10 cellular contexts compared by ENCODE assay signal in genomic region chr6:36075656-36076055, GRCh38. TPM values are rescaled to one million over a fixed set of nuclear protein-coding genes. Genes with fewer than 3 reads are reported as not detected.
DNase-seq lines count a peak whose midpoint lies in the region; ATAC-seq and TF ChIP-seq lines count a peak whose summit lies in the region.
"Had no signal": no experiment of that assay in that cellular context is flagged by ENCODE, and none has a peak within 500 bp of the region (broad histone marks: within the 10 kb centered on the region; RNA-seq: fewer than 3 reads in every experiment).

No MANE protein-coding gene starts in this region.

- peaks cover 0 to 2% (median 0%) of the 10 kb centered on the region in 7 donors for H3K9me3 Mint-ChIP-seq in CD4-positive, CD25-positive, alpha-beta regulatory T cell
- H3K9me3 Mint-ChIP-seq in activated T-helper 17 cell treated with anti-CD3 and anti-CD28 coated beads, Interleukin-2, amount 50 U/mL, for 72 hours, result no peaks in the 10 kb centered on the region

- no peaks in the 10 kb centered on the region for H3K27me3 ChIP-seq in CD4-positive, CD25-positive, alpha-beta regulatory T cell (ENCODE audit: control insufficient read depth, insufficient read depth, low read length)

- peaks cover 12 to 42% (median 20%) of the 10 kb centered on the region in 4 donors for H3K4me1 Mint-ChIP-seq in CD4-positive, CD25-positive, alpha-beta regulatory T cell
- peaks cover 12% of the 10 kb centered on the region for H3K4me1 Mint-ChIP-seq in activated T-helper 17 cell treated with anti-CD3 and anti-CD28 coated beads, Interleukin-2, amount 50 U/mL, for 72 hours

- peaks cover 55% of the 10 kb centered on the region for H3K36me3 ChIP-seq in CD4-positive, CD25-positive, alpha-beta regulatory T cell (ENCODE audit: control insufficient read depth, insufficient read depth, low read length)

- H3K36me3 Mint-ChIP-seq in CD4-positive, CD25-positive, alpha-beta regulatory T cell, result peaks cover 24% of the 10 kb centered on the region
- peaks cover 79% of the 10 kb centered on the region for H3K36me3 Mint-ChIP-seq in activated T-helper 17 cell treated with anti-CD3 and anti-CD28 coated beads, Interleukin-2, amount 50 U/mL, for 72 hours (ENCODE audit: low read depth)

- no peaks in the 10 kb centered on the region for H3K4me1 ChIP-seq in CD4-positive, CD25-positive, alpha-beta regulatory T cell (ENCODE audit: control insufficient read depth, insufficient read depth, low read length, poor library complexity, severe bottlenecking)

- no peaks in the 10 kb centered on the region for H3K27me3 Mint-ChIP-seq in CD4-positive, CD25-positive, alpha-beta regulatory T cell
- H3K27me3 Mint-ChIP-seq in activated T-helper 17 cell treated with anti-CD3 and anti-CD28 coated beads, Interleukin-2, amount 50 U/mL, for 72 hours, result no peaks in the 10 kb centered on the region

- no peaks in the 10 kb centered on the region for H3K9me3 ChIP-seq in CD4-positive, CD25-positive, alpha-beta regulatory T cell (ENCODE audit: control insufficient read depth in 2 of 2, low read length in 2 of 2)

- peak; percentile 40; the same call in 1 of the 2 replicates for TF ChIP-seq CTCF in GM12874 (IDR thresholded peaks at IDR 0.05; ENCODE audit: insufficient read depth, low read depth, low read length)

- H3K27ac ChIP-seq in CD4-positive, CD25-positive, alpha-beta regulatory T cell (ENCODE audit: insufficient read depth, low read length, poor library complexity, severe bottlenecking), result no peak overlapping the region

- peak in 2 of 3 donors; percentile 17 to 40 for DNase-seq in CD4-positive, CD25-positive, alpha-beta regulatory T cell
- DNase-seq in left lobe of liver (ENCODE audit: low spot score), result peak; percentile 80
- DNase-seq in stimulated activated CD4-positive, alpha-beta T cell treated with anti-CD3 and anti-CD28 coated beads, Interleukin-4, amount 100 ng/mL, for 24 hours, result no peak
- DNase-seq in NCI-H1694 (lab: John Stamatoyannopoulos, UW), result no peak
- no peak for DNase-seq in DMS153 (lab: John Stamatoyannopoulos, UW)
- no peak for DNase-seq in amygdala (lab: John Stamatoyannopoulos, UW)
- DNase-seq: amniotic stem cell, NCI-H748 treated with DMSO at 0.1 percent for 48 hours had no signal

- no peak overlapping the region for H3K4me3 ChIP-seq in CD4-positive, CD25-positive, alpha-beta regulatory T cell (ENCODE audit: low read depth, low read length)

- no peak overlapping the region for H3K4me3 Mint-ChIP-seq in CD4-positive, CD25-positive, alpha-beta regulatory T cell
- no peak overlapping the region for H3K4me3 Mint-ChIP-seq in activated T-helper 17 cell treated with anti-CD3 and anti-CD28 coated beads, Interleukin-2, amount 50 U/mL, for 72 hours

- H3K27ac Mint-ChIP-seq in CD4-positive, CD25-positive, alpha-beta regulatory T cell, result peak overlapping the region in 2 of 3 donors; percentile 18 to 28
- peak overlapping the region; percentile 40 for H3K27ac Mint-ChIP-seq in activated T-helper 17 cell treated with anti-CD3 and anti-CD28 coated beads, Interleukin-2, amount 50 U/mL, for 72 hours

- ATAC-seq in CD4-positive, CD25-positive, alpha-beta regulatory T cell (ENCODE audit: low read depth in 2 of 2), result no peak
- no peak for ATAC-seq in activated T-helper 17 cell treated with anti-CD3 and anti-CD28 coated beads, Interleukin-2, amount 50 U/mL, for 72 hours (replicated peaks)
- peak; percentile 97 for ATAC-seq in left lobe of liver

RNA-seq across cellular contexts. Expression of gene MAPK14, which starts 48.0 kb away (rescaled TPM):
- 62.5 TPM for total RNA-seq in CD4-positive, CD25-positive, alpha-beta regulatory T cell
- 10 to 100 TPM; 44.6 to 65.0 (median 53.7) TPM for polyA plus RNA-seq in CD4-positive, CD25-positive, alpha-beta regulatory T cell
- 10 to 100 TPM; 36.5 to 51.3 TPM for total RNA-seq in activated T-helper 17 cell treated with anti-CD3 and anti-CD28 coated beads, Interleukin-2, amount 50 U/mL, for 72 hours
- total RNA-seq in left lobe of liver, result 40.8 TPM

RNA-seq across cellular contexts. Expression of gene SLC26A8, which starts 51.2 kb away (rescaled TPM):
- total RNA-seq in CD4-positive, CD25-positive, alpha-beta regulatory T cell, result not detected
- not detected for polyA plus RNA-seq in CD4-positive, CD25-positive, alpha-beta regulatory T cell
- total RNA-seq in activated T-helper 17 cell treated with anti-CD3 and anti-CD28 coated beads, Interleukin-2, amount 50 U/mL, for 72 hours, result not detected
- 0.30 TPM for total RNA-seq in left lobe of liver

RNA-seq across cellular contexts. Expression of gene MAPK13, which starts 54.7 kb away (rescaled TPM):
- 68.7 TPM for total RNA-seq in CD4-positive, CD25-positive, alpha-beta regulatory T cell
- polyA plus RNA-seq in CD4-positive, CD25-positive, alpha-beta regulatory T cell, result 10 to 100 TPM; 60.7 to 75.8 (median 69.8) TPM
- total RNA-seq in activated T-helper 17 cell treated with anti-CD3 and anti-CD28 coated beads, Interleukin-2, amount 50 U/mL, for 72 hours, result 10 to 100 TPM; 53.6 to 58.7 TPM
- 1.9 TPM for total RNA-seq in left lobe of liver

Comparison
In these comparisons a context has a peak if more than half of its experiments do, and no peak if none do; other contexts are left out.
1. DNase-seq: peak in CD4-positive, CD25-positive, alpha-beta regulatory T cell (2 of 3) and left lobe of liver (single experiment); none in stimulated activated CD4-positive, alpha-beta T cell treated with anti-CD3 and anti-CD28 coated beads, Interleukin-4, amount 100 ng/mL, for 24 hours (single experiment), NCI-H1694 (single experiment), DMS153 (single experiment) and amygdala (0 of 56).
2. RNA of gene MAPK13, which starts 54.7 kb away (total RNA-seq): 68.7 TPM in CD4-positive, CD25-positive, alpha-beta regulatory T cell (single experiment) and 53.6 to 58.7 TPM in activated T-helper 17 cell treated with anti-CD3 and anti-CD28 coated beads, Interleukin-2, amount 50 U/mL, for 72 hours; 1.9 TPM in left lobe of liver (single experiment); every median in the first group is over 10 times any median in the second.